In the genomic region with DNA sequence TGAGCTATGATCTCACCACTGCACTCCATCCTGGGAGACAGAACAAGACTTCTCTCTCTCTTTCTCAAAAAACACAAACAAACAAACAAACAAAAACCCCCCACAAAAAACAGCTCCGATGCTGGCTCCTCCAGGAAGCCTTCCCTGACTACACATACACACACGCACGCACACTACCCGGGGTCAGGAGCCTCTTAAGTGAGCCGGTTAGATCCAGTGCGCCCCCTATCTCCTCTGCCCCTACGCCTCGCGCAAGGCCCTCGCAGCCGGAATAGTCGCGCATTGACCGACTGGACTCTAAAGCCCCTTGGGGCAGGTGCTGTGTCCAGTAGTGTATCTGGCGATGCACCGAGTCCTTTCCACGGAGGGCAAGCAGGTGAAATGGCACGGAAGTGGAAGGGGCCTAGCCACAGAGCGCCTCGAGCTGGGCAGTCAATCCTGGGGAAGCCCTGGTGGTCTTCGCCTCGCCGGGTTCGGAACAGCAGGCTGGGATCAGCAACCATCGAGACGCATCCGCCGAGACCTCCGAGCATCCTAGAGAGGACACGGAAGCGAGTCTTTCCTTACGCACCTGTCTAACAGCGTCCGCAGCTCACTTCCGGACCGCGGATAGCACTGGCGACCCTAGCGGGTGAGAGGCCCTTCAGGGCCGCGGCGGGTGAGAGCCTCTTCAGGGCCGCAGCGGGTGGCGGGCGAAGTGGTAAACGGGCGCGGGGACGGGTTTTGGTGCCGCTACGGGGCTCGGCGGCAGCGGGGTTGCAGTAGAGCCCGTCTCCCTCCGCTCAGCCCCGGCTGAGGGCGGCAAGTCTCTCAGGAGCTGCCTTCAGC, we compare ENCODE assay signal across 1 cellular context.
TF ChIP-seq lines count a peak whose summit lies in the region.

Gene ZSCAN25, plus strand, starts transcription at position 588 of the 828 bp plus-strand sequence. CDS start 2,661 bp downstream, outside the sequence.

TF ChIP-seq in HepG2, 621 proteins besides CTCF, POLR2A, EP300 and RAD21 (continued from another document and continues in another):
- TF ChIP-seq ZBTB49 (CRISPR knock-in tag; IDR thresholded peaks at IDR 0.05; ENCODE audit: borderline replicate concordance), result no peak
- TF ChIP-seq, protein P1, sequence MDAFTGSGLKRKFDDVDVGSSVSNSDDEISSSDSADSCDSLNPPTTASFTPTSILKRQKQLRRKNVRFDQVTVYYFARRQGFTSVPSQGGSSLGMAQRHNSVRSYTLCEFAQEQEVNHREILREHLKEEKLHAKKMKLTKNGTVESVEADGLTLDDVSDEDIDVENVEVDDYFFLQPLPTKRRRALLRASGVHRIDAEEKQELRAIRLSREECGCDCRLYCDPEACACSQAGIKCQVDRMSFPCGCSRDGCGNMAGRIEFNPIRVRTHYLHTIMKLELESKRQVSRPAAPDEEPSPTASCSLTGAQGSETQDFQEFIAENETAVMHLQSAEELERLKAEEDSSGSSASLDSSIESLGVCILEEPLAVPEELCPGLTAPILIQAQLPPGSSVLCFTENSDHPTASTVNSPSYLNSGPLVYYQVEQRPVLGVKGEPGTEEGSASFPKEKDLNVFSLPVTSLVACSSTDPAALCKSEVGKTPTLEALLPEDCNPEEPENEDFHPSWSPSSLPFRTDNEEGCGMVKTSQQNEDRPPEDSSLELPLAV (CRISPR knock-in tag; conservative IDR thresholded peaks at IDR 0.05; ENCODE audit: low read depth), result no peak
- TF ChIP-seq ARNT (IDR thresholded peaks at IDR 0.05), result no peak
- TF ChIP-seq IKZF4 (CRISPR knock-in tag; IDR thresholded peaks at IDR 0.05; ENCODE audit: borderline replicate concordance, low read depth, not compliant biosample characterization), result peak; percentile 57
- 0 out of 2 replicates have a peak, but pooled peaks have one; percentile 67 for TF ChIP-seq RBAK (CRISPR knock-in tag; IDR thresholded peaks at IDR 0.05)
- TF ChIP-seq, protein P2, sequence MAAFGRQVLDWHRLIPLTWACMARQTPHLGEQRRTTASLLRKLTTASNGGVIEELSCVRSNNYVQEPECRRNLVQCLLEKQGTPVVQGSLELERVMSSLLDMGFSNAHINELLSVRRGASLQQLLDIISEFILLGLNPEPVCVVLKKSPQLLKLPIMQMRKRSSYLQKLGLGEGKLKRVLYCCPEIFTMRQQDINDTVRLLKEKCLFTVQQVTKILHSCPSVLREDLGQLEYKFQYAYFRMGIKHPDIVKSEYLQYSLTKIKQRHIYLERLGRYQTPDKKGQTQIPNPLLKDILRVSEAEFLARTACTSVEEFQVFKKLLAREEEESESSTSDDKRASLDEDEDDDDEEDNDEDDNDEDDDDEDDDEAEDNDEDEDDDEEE (CRISPR knock-in tag; IDR thresholded peaks at IDR 0.05), result 0 out of 2 replicates have a peak, but pooled peaks have one; percentile 38
- TF ChIP-seq NKX3-1 (CRISPR knock-in tag; IDR thresholded peaks at IDR 0.05), result peak; percentile 81
- TF ChIP-seq MEF2D (CRISPR knock-in tag; IDR thresholded peaks at IDR 0.05), result peak; percentile 88
- TF ChIP-seq CHD4 (IDR thresholded peaks at IDR 0.05; ENCODE audit: borderline replicate concordance, low read length), result 0 out of 2 replicates have a peak, but pooled peaks have one; percentile 76
- no peak for TF ChIP-seq ZNF597 (CRISPR knock-in tag; IDR thresholded peaks at IDR 0.05)
- peak; percentile 82 for TF ChIP-seq NRL (CRISPR knock-in tag; IDR thresholded peaks at IDR 0.05; ENCODE audit: borderline replicate concordance)
- peak; percentile 93 for TF ChIP-seq GMEB2 (CRISPR knock-in tag; IDR thresholded peaks at IDR 0.05; ENCODE audit: low read depth)
- TF ChIP-seq, protein P3, sequence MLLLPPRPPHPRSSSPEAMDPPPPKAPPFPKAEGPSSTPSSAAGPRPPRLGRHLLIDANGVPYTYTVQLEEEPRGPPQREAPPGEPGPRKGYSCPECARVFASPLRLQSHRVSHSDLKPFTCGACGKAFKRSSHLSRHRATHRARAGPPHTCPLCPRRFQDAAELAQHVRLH (CRISPR knock-in tag; IDR thresholded peaks at IDR 0.05; ENCODE audit: borderline replicate concordance, low read depth), result peak; percentile 93
- 0 out of 2 replicates have a peak, but pooled peaks have one; percentile 22 for TF ChIP-seq SMARCC2 (IDR thresholded peaks at IDR 0.05)
- peak; percentile 85 for TF ChIP-seq HOXA5 (CRISPR knock-in tag; IDR thresholded peaks at IDR 0.05)
- TF ChIP-seq BORCS8-MEF2B (CRISPR knock-in tag; IDR thresholded peaks at IDR 0.05), result peak; percentile 97
- no peak for TF ChIP-seq NFE2L2 (IDR thresholded peaks at IDR 0.05; ENCODE audit: low read length)
- TF ChIP-seq, protein P4, sequence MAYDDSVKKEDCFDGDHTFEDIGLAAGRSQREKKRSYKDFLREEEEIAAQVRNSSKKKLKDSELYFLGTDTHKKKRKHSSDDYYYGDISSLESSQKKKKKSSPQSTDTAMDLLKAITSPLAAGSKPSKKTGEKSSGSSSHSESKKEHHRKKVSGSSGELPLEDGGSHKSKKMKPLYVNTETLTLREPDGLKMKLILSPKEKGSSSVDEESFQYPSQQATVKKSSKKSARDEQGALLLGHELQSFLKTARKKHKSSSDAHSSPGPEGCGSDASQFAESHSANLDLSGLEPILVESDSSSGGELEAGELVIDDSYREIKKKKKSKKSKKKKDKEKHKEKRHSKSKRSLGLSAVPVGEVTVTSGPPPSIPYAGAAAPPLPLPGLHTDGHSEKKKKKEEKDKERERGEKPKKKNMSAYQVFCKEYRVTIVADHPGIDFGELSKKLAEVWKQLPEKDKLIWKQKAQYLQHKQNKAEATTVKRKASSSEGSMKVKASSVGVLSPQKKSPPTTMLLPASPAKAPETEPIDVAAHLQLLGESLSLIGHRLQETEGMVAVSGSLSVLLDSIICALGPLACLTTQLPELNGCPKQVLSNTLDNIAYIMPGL (CRISPR knock-in tag; IDR thresholded peaks at IDR 0.05; ENCODE audit: borderline replicate concordance in 1 of 2, low read depth in 1 of 2), result peak; percentile 97 to 99
- TF ChIP-seq, protein P5, sequence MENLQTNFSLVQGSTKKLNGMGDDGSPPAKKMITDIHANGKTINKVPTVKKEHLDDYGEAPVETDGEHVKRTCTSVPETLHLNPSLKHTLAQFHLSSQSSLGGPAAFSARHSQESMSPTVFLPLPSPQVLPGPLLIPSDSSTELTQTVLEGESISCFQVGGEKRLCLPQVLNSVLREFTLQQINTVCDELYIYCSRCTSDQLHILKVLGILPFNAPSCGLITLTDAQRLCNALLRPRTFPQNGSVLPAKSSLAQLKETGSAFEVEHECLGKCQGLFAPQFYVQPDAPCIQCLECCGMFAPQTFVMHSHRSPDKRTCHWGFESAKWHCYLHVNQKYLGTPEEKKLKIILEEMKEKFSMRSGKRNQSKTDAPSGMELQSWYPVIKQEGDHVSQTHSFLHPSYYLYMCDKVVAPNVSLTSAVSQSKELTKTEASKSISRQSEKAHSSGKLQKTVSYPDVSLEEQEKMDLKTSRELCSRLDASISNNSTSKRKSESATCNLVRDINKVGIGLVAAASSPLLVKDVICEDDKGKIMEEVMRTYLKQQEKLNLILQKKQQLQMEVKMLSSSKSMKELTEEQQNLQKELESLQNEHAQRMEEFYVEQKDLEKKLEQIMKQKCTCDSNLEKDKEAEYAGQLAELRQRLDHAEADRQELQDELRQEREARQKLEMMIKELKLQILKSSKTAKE (CRISPR knock-in tag; IDR thresholded peaks at IDR 0.05; ENCODE audit: borderline replicate concordance), result no peak
- 0 out of 2 replicates have a peak, but pooled peaks have one; percentile 51 for TF ChIP-seq ATF5 (CRISPR knock-in tag; IDR thresholded peaks at IDR 0.05; ENCODE audit: low read depth)
- no peak; the same call in 1 of the 2 replicates for TF ChIP-seq TMF1 (CRISPR knock-in tag; IDR thresholded peaks at IDR 0.05; ENCODE audit: low read depth)
- TF ChIP-seq RXRA (CRISPR knock-in tag; IDR thresholded peaks at IDR 0.05), result peak; percentile 81
- TF ChIP-seq KDM3A (CRISPR knock-in tag; IDR thresholded peaks at IDR 0.05; ENCODE audit: low read depth), result peak; percentile 98
- peak; percentile 90 for TF ChIP-seq HOXD1 (CRISPR knock-in tag; IDR thresholded peaks at IDR 0.05)
- peak; percentile 61; the same call in 1 of the 2 replicates for TF ChIP-seq BRF2 (CRISPR knock-in tag; IDR thresholded peaks at IDR 0.05)
- peak; percentile 98; the same call in 1 of the 2 replicates for TF ChIP-seq ZNF224 (CRISPR knock-in tag; IDR thresholded peaks at IDR 0.05)
- TF ChIP-seq ZSCAN20 (CRISPR knock-in tag; IDR thresholded peaks at IDR 0.05; ENCODE audit: borderline replicate concordance), result peak; percentile 72; the same call in 1 of the 2 replicates
- peak; percentile 86; the same call in 1 of the 2 replicates for TF ChIP-seq ZSCAN5A (CRISPR knock-in tag; IDR thresholded peaks at IDR 0.05; ENCODE audit: borderline replicate concordance)
- peak; percentile 91 for TF ChIP-seq ZNF766 (CRISPR knock-in tag; IDR thresholded peaks at IDR 0.05; ENCODE audit: borderline replicate concordance)
- no peak; the same call in 1 of the 2 replicates for TF ChIP-seq ZNF256 (CRISPR knock-in tag; conservative IDR thresholded peaks at IDR 0.05)
- TF ChIP-seq PHF8 (CRISPR knock-in tag; IDR thresholded peaks at IDR 0.05), result peak; percentile 98
- peak; percentile 84 for TF ChIP-seq ZKSCAN8 (CRISPR knock-in tag; IDR thresholded peaks at IDR 0.05; ENCODE audit: borderline replicate concordance)
- no peak for TF ChIP-seq U2AF2 (IDR thresholded peaks at IDR 0.05; ENCODE audit: low read depth, low read length)
- TF ChIP-seq EEA1 (CRISPR knock-in tag; IDR thresholded peaks at IDR 0.05; ENCODE audit: borderline replicate concordance), result peak; percentile 53; the same call in 1 of the 2 replicates
- 0 out of 2 replicates have a peak, but pooled peaks have one; percentile 13 for TF ChIP-seq TEF (CRISPR knock-in tag; IDR thresholded peaks at IDR 0.05)
- TF ChIP-seq ZNF34 (CRISPR knock-in tag; IDR thresholded peaks at IDR 0.05; ENCODE audit: borderline replicate concordance), result no peak; the same call in 1 of the 2 replicates
- peak; percentile 80; the same call in 1 of the 2 replicates for TF ChIP-seq KDM5B (CRISPR knock-in tag; IDR thresholded peaks at IDR 0.05; ENCODE audit: borderline replicate concordance)
- 0 out of 2 replicates have a peak, but pooled peaks have one; percentile 52 for TF ChIP-seq KLF11 (CRISPR knock-in tag; IDR thresholded peaks at IDR 0.05)
